10 cellular contexts compared by ENCODE assay signal in the genomic region with DNA sequence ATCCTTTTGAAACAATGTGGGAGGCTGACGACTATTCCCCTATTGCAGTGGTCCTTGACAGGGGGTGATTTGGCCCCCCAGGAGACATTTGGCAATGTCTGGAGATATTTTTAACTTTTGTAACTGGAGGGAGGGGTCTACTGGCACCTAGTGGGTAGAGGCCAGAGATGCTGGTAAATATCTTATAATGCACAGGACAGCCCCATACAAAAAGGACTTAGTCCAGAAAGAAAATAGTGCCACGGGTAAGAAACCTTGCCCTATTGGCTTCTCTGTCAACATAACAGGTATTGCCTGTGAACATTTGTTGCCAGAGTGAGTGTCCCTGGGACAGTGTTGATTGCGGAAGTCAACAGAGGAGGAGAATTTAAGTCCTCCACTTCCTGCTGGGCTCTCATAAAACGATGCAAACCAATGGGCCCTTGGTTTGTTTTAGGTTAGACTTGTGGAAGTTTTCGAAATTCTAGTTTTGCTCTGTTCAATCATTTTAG.
DNase-seq lines count a peak whose midpoint lies in the region; ATAC-seq and TF ChIP-seq lines count a peak whose summit lies in the region.
"Had no signal": no experiment of that assay in that cellular context is flagged by ENCODE, and none has a peak within 500 bp of the region (broad histone marks: within the 10 kb centered on the region; RNA-seq: fewer than 3 reads in every experiment).

No MANE protein-coding gene starts in this region.

- intact Hi-C loops in PC-3 (cut with micrococcal nuclease), result no loop called here

- H3F3A ChIP-seq in PC-3 (ENCODE audit: low read length, unreplicated experiment), result no peaks in the 10 kb centered on the region

- H3K36me3 ChIP-seq in PC-3 (ENCODE audit: low read depth, low read length) (no peaks in the 10 kb centered on the region), iPS-20b (ENCODE audit: insufficient read depth, low read depth, low read length) (no peaks in the 10 kb centered on the region), upper lobe of left lung (no peaks in the 10 kb centered on the region), Karpas-422 (ENCODE audit: insufficient read depth, low read length) (no peaks in the 10 kb centered on the region)

- H3K4me1 Mint-ChIP-seq in activated naive CD4-positive, alpha-beta T cell treated with anti-CD3 and anti-CD28 coated beads, Interleukin-2, amount 50 U/mL, for 24 hours, result peaks cover 53% of the 10 kb centered on the region

- DNase-seq in activated naive CD4-positive, alpha-beta T cell treated with anti-CD3 and anti-CD28 coated beads, Interleukin-2, amount 50 U/mL, for 16 hours, result no peak
- DNase-seq in PC-3 (no peak), upper lobe of left lung (no peak), Karpas-422 (no peak), erythroblast (lab: John Stamatoyannopoulos, UW) (no peak), kidney tubule cell (ENCODE audit: low spot score) (no peak)
- DNase-seq: activated effector memory CD4-positive, alpha-beta T cell treated with anti-CD3 and anti-CD28 coated beads, Interleukin-2, amount 50 U/mL, for 16 hours; SHP77 treated with DMSO at 0.1 percent for 48 hours had no signal

- WGBS in upper lobe of left lung, 2 donors, result 50 to 63% methylated on average over 5 of the region's 5 CpGs

- TF ChIP-seq EP300 in upper lobe of left lung (IDR thresholded peaks at IDR 0.05), result no peak

- ATAC-seq in PC-3 (no peak), upper lobe of left lung (ENCODE audit: low FRiP score in 2 of 2) (no peak)

- H4K20me1 ChIP-seq in PC-3 (ENCODE audit: low read length) (no peaks in the 10 kb centered on the region), Karpas-422 (ENCODE audit: insufficient read depth, low read depth, low read length) (no peaks in the 10 kb centered on the region)

- H3K9me3 ChIP-seq in PC-3 (ENCODE audit: low read length) (no peaks in the 10 kb centered on the region), iPS-20b (ENCODE audit: insufficient read depth, low read depth, low read length) (no peaks in the 10 kb centered on the region), upper lobe of left lung (no peaks in the 10 kb centered on the region), Karpas-422 (ENCODE audit: low read length) (no peaks in the 10 kb centered on the region)

- no peaks in the 10 kb centered on the region for H3K9me2 ChIP-seq in PC-3 (replicated peaks; ENCODE audit: low read length)
- H3K9me2 ChIP-seq in Karpas-422 (replicated peaks; ENCODE audit: insufficient read depth, low read length), result no peaks in the 10 kb centered on the region

- CTCF ChIA-PET in PC-3 (lab: Charles Lee), result no interaction called here

- H3K4me3 ChIP-seq in PC-3 (ENCODE audit: low read length) (no peak overlapping the region), iPS-20b (ENCODE audit: low read length) (no peak overlapping the region), upper lobe of left lung (no peak overlapping the region), Karpas-422 (ENCODE audit: low read length) (no peak overlapping the region)

- H3K4me2 ChIP-seq in PC-3 (ENCODE audit: low read length), result no peak overlapping the region
- H3K4me2 ChIP-seq in Karpas-422 (ENCODE audit: low read depth, low read length, poor library complexity, severe bottlenecking), result no peak overlapping the region

- peaks cover 35% of the 10 kb centered on the region for H3K4me1 ChIP-seq in PC-3 (ENCODE audit: insufficient read depth, low read length)
- H3K4me1 ChIP-seq in iPS-20b (ENCODE audit: insufficient read depth, low read length), result peaks cover 33% of the 10 kb centered on the region
- H3K4me1 ChIP-seq in upper lobe of left lung, result peaks cover 41 to 54% (median 44%) of the 10 kb centered on the region in 4 donors
- peaks cover 7% of the 10 kb centered on the region for H3K4me1 ChIP-seq in Karpas-422 (ENCODE audit: low read length)

- POLR2A ChIA-PET in PC-3 (lab: Charles Lee; ENCODE audit: unreplicated experiment), result no interaction called here

- peaks cover 3% of the 10 kb centered on the region for H3K36me3 Mint-ChIP-seq in activated naive CD4-positive, alpha-beta T cell treated with anti-CD3 and anti-CD28 coated beads, Interleukin-2, amount 50 U/mL, for 24 hours

- TF ChIP-seq CTCF in PC-3 (conservative IDR thresholded peaks at IDR 0.05; ENCODE audit: low read depth, low read length), result peak; percentile 56; the same call in 1 of the 2 replicates
- no peak for TF ChIP-seq CTCF in upper lobe of left lung (IDR thresholded peaks at IDR 0.05)

- H3K27me3 Mint-ChIP-seq in activated naive CD4-positive, alpha-beta T cell treated with anti-CD3 and anti-CD28 coated beads, Interleukin-2, amount 50 U/mL, for 24 hours, result no peaks in the 10 kb centered on the region

- H3K79me2 ChIP-seq in PC-3 (ENCODE audit: low read length), result peaks cover 14% of the 10 kb centered on the region; the same call in 1 of the 2 replicates
- H3K79me2 ChIP-seq in Karpas-422 (ENCODE audit: low read length), result no peaks in the 10 kb centered on the region

- BruUV-seq in PC-3 (replicated peaks; lab: Mats Ljungman, UMichigan), result no TSS peak

- H3K4me3 Mint-ChIP-seq in activated naive CD4-positive, alpha-beta T cell treated with anti-CD3 and anti-CD28 coated beads, Interleukin-2, amount 50 U/mL, for 24 hours, result peak overlapping the region; percentile 27

- no peak overlapping the region for H3K27ac ChIP-seq in PC-3 (ENCODE audit: low read length)
- no peak overlapping the region for H3K27ac ChIP-seq in iPS-20b (ENCODE audit: low read length)
- H3K27ac ChIP-seq in upper lobe of left lung, result peak overlapping the region; percentile 79 to 89 (median 85)
- H3K27ac ChIP-seq in Karpas-422 (ENCODE audit: low read length), result no peak overlapping the region

- H3K27me3 ChIP-seq in PC-3 (ENCODE audit: low read length) (no peaks in the 10 kb centered on the region), iPS-20b (ENCODE audit: insufficient read depth, low read length) (no peaks in the 10 kb centered on the region), upper lobe of left lung (no peaks in the 10 kb centered on the region), Karpas-422 (ENCODE audit: low read length) (no peaks in the 10 kb centered on the region)

- TF ChIP-seq POLR2A in upper lobe of left lung (IDR thresholded peaks at IDR 0.05), result no peak
- TF ChIP-seq POLR2A in erythroblast (IDR thresholded peaks at IDR 0.05; ENCODE audit: low read length), result no peak

- no peaks in the 10 kb centered on the region for H3K9me3 Mint-ChIP-seq in activated naive CD4-positive, alpha-beta T cell treated with anti-CD3 and anti-CD28 coated beads, Interleukin-2, amount 50 U/mL, for 24 hours

- H2AFZ ChIP-seq in PC-3 (ENCODE audit: low read length) (no peak overlapping the region), Karpas-422 (ENCODE audit: low read length) (no peak overlapping the region)

- H3K27ac Mint-ChIP-seq in activated naive CD4-positive, alpha-beta T cell treated with anti-CD3 and anti-CD28 coated beads, Interleukin-2, amount 50 U/mL, for 24 hours, result peak overlapping the region; percentile 70

- no peak overlapping the region for H3K9ac ChIP-seq in PC-3 (ENCODE audit: low read length)
- H3K9ac ChIP-seq in iPS-20b (ENCODE audit: low read depth, low read length), result peak overlapping the region; percentile 92; the same call in 1 of the 2 replicates
- no peak overlapping the region for H3K9ac ChIP-seq in Karpas-422 (ENCODE audit: low read length)

Comparison
In these comparisons a context has a peak if more than half of its experiments do, and no peak if none do; other contexts are left out.
1. H3K27ac ChIP-seq: peak in upper lobe of left lung (4 of 4); none in PC-3 (single experiment), iPS-20b (single experiment) and Karpas-422 (single experiment).